Comparison of ENCODE assay signal across 8 cellular contexts in the genomic region with DNA sequence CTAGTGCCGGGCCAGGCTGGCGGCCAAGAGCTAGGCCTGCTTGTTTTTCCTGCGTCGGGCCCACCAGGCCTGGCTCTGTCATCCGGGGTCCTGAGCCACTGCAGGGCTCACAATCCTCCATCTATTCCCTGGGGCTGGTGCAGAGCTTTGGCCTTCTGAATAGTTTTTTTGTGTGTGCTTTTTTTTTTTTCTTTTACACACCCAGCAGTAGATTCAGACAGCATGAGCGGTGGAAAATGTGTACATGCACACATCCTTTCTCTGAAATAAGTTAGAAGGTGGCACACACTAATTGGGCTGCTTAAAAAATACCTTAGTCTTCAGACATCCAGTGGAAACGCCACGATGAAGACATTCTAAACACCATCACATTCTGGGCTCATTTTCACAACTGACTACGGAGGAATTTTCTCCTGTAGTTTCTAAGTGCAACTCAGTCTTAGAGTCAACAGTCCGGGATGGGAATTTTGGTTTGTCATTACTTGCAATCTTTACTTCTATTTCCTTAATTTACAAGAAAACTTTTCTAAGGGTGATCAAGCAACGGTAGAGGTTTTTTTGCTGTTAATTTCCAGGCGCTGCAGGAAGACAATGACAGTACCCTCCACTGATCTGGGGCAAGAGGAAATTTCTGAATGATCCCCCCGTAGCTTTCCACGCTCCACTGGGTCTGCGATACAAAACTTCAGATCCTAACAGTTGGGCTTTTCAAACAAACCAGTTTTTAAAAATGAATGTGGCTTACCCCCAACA. TPM values are rescaled to one million over a fixed set of nuclear protein-coding genes. Genes with fewer than 3 reads are reported as not detected.
DNase-seq lines count a peak whose midpoint lies in the region; FAIRE-seq and TF ChIP-seq lines count a peak whose summit lies in the region.

No MANE protein-coding gene starts in this region.

- H3K27me3 Mint-ChIP-seq in mesothelial cell of epicardium (ENCODE audit: low read depth): no peaks in the 10 kb centered on the region

- peak overlapping the region; percentile 52 for H3K4me3 ChIP-seq in LNCaP clone FGC (ENCODE audit: low read depth, low read length)
- peak overlapping the region; percentile 46 for H3K4me3 ChIP-seq in bronchial epithelial cell (ENCODE audit: low read depth, low read length)

- DNase-seq in LNCaP clone FGC (ENCODE audit: low read depth) (no peak), bronchial epithelial cell (ENCODE audit: low read depth) (peak; percentile 56), mesothelial cell of epicardium (ENCODE audit: low spot score in 2 of 2, unreplicated experiment in 2 of 2) (no peak), NCI-H2081 (lab: John Stamatoyannopoulos, UW) (no peak), NCI-H69 (lab: John Stamatoyannopoulos, UW) (no peak), NCI-H2196 treated with DMSO at 0.1 percent for 48 hours (lab: John Stamatoyannopoulos, UW; ENCODE audit: unreplicated experiment) (no peak), AG08395 (ENCODE audit: low spot score) (no peak)

- H3K9me3 Mint-ChIP-seq in mesothelial cell of epicardium: no peaks in the 10 kb centered on the region

- peaks cover 10% of the 10 kb centered on the region for H3K36me3 Mint-ChIP-seq in mesothelial cell of epicardium

- H3K36me3 ChIP-seq in bronchial epithelial cell (ENCODE audit: control insufficient read depth, insufficient read depth, low read length): peaks cover 6% of the 10 kb centered on the region

- H3K27ac Mint-ChIP-seq in mesothelial cell of epicardium: peak overlapping the region; percentile 98

- H3K27me3 ChIP-seq in bronchial epithelial cell (ENCODE audit: control insufficient read depth, insufficient read depth, low read length): no peaks in the 10 kb centered on the region

- H3K27ac ChIP-seq in C4-2B: peak overlapping the region; percentile 89

- peak overlapping the region; percentile 67 for H3K4me3 Mint-ChIP-seq in mesothelial cell of epicardium

- FAIRE-seq in bronchial epithelial cell (lab: Jason Lieb, UNC): no peak

- TF ChIP-seq CTCF in C4-2B (conservative IDR thresholded peaks at IDR 0.05): no peak
- no peak for TF ChIP-seq CTCF in LNCaP clone FGC (IDR thresholded peaks at IDR 0.05; ENCODE audit: control insufficient read depth, extremely low read depth, insufficient read depth)
- TF ChIP-seq CTCF in bronchial epithelial cell (IDR thresholded peaks at IDR 0.05; ENCODE audit: insufficient read depth, low read length, severe bottlenecking): no peak
- no peak for TF ChIP-seq CTCF in mesothelial cell of epicardium (IDR thresholded peaks at IDR 0.05; ENCODE audit: unreplicated experiment)

- peaks cover 62% of the 10 kb centered on the region for H3K4me1 Mint-ChIP-seq in mesothelial cell of epicardium

RNA-seq across cellular contexts. Expression of a gene that starts 6.0 kb away (rescaled TPM):
- total RNA-seq in bronchial epithelial cell (4.4 and 8.2 TPM in 2 replicates), mesothelial cell of epicardium (93.6 to 100 TPM (median 98.3 TPM) in 3 replicates)

Comparison
In these comparisons a context has a peak if more than half of its experiments do, and no peak if none do; other contexts are left out.
1. RNA of a gene that starts 6.0 kb away (total RNA-seq): 93.6 to 100 TPM in mesothelial cell of epicardium; 4.4 to 8.2 TPM in bronchial epithelial cell; every median in the first group is over 10 times any median in the second.